In genomic region chr4:150094676-150095075, GRCh38 we compare ENCODE assay signal across 9 cellular contexts.
"Had no signal": no experiment of that assay in that cellular context is flagged by ENCODE, and none has a peak within 500 bp of the region (broad histone marks: within the 10 kb centered on the region; RNA-seq: fewer than 3 reads in every experiment).

No MANE protein-coding gene starts in this region.

- DNase-seq: GM23248, GOT3, H7, H9, HCEC 1CT, HFFc6 had no signal

- H3K27ac ChIP-seq: GM23248 had no signal

- ATAC-seq: GM23338, HCT116 had no signal

- H3K4me3 ChIP-seq: GM23248, GM23338, HAP-1 had no signal

- H3K9me3 ChIP-seq: HAP-1 had no signal

- H3K9ac ChIP-seq: GM23248 had no signal

- H2AFZ ChIP-seq: GM23248, GM23338 had no signal

- H3K4me1 ChIP-seq: HAP-1 had no signal

- H3K4me2 ChIP-seq: GM23338 had no signal

- H3K36me3 ChIP-seq: HAP-1 had no signal
